1 cellular context compared by ENCODE assay signal in the genomic region with DNA sequence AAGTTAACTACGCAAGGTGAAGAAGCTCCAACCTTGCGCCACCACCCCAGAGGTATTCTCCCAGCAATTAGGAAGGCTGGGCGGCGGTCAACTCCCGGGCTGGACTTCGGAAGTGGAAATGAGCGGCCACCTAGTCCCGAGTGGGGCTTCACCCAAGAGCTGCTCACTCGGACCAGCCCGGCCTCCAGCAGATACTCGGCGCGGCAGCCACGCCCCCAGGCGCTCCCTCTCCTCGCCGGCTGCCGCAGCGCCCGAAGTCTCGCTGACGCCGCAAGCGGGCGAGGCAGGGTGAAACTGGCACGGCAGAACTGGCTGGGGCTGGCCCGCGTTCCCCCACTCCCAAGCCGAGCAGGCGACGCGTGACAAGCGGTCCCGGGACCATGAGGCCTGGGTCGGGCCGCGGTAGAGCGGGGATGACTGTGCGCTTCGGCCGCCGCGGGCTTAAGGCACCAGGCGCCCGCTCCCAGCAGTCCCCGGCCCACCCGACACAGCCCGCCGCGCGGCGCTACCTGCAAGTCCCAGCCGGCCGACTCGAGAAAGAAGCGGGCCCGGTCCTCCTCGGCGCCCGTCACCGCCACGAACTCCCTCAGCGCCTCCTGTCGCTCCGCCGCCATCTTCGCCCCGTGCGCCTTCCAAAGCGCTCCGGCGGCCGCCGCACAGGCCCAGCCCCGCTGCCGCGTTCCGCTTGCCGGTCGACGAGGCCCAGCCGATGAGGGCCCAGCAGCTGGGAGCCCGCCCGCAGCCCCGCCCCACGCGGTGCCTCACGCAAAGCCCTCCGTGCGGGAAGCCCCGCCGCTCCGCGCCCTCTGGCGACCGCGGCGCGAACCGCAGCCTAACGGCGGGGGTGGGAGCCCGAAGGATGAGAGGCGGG.
TF ChIP-seq lines count a peak whose summit lies in the region.

A gene (minus strand): TSS at position 639 of the 871 bp plus-strand sequence. CDS start 25 bp downstream, at position 614.

TF ChIP-seq in K562, 482 proteins besides CTCF, POLR2A, EP300 and RAD21 (continued from another document and continues in another):
- TF ChIP-seq RBM34 (IDR thresholded peaks at IDR 0.05; ENCODE audit: borderline replicate concordance, insufficient read depth, low read length), result peak; percentile 72; the same call in 1 of the 2 replicates
- TF ChIP-seq SIN3A (IDR thresholded peaks at IDR 0.05; ENCODE audit: borderline replicate concordance in 2 of 2, control insufficient read depth in 1 of 2, low read depth in 2 of 2, low read length in 2 of 2), result peak; percentile 43 to 71; a peak in 2 of 4 replicates
- TF ChIP-seq BHLHE40 (IDR thresholded peaks at IDR 0.05; ENCODE audit: low read length), result no peak; the same call in 1 of the 2 replicates
- peak; percentile 65; the same call in 1 of the 2 replicates for TF ChIP-seq ATF7 (IDR thresholded peaks at IDR 0.05)
- peak; percentile 93 for TF ChIP-seq GABPA (tag; conservative IDR thresholded peaks at IDR 0.05; ENCODE audit: low read depth)
- peak; percentile 77; the same call in 1 of the 2 replicates for TF ChIP-seq NCOA1 (IDR thresholded peaks at IDR 0.05; ENCODE audit: low read depth)
- TF ChIP-seq, protein P1, sequence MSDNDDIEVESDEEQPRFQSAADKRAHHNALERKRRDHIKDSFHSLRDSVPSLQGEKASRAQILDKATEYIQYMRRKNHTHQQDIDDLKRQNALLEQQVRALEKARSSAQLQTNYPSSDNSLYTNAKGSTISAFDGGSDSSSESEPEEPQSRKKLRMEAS (CRISPR knock-in tag; IDR thresholded peaks at IDR 0.05), result peak; percentile 76
- no peak for TF ChIP-seq ZNF57 (CRISPR knock-in tag; IDR thresholded peaks at IDR 0.05)
- TF ChIP-seq POLR2AphosphoS5 (IDR thresholded peaks at IDR 0.05; ENCODE audit: control insufficient read depth, insufficient read depth, low read depth, low read length), result peak; percentile 55; the same call in 1 of the 2 replicates
- TF ChIP-seq, protein P2, sequence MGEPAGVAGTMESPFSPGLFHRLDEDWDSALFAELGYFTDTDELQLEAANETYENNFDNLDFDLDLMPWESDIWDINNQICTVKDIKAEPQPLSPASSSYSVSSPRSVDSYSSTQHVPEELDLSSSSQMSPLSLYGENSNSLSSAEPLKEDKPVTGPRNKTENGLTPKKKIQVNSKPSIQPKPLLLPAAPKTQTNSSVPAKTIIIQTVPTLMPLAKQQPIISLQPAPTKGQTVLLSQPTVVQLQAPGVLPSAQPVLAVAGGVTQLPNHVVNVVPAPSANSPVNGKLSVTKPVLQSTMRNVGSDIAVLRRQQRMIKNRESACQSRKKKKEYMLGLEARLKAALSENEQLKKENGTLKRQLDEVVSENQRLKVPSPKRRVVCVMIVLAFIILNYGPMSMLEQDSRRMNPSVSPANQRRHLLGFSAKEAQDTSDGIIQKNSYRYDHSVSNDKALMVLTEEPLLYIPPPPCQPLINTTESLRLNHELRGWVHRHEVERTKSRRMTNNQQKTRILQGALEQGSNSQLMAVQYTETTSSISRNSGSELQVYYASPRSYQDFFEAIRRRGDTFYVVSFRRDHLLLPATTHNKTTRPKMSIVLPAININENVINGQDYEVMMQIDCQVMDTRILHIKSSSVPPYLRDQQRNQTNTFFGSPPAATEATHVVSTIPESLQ (CRISPR knock-in tag; IDR thresholded peaks at IDR 0.05), result 0 out of 2 replicates have a peak, but pooled peaks have one; percentile 63
- TF ChIP-seq, protein P3, sequence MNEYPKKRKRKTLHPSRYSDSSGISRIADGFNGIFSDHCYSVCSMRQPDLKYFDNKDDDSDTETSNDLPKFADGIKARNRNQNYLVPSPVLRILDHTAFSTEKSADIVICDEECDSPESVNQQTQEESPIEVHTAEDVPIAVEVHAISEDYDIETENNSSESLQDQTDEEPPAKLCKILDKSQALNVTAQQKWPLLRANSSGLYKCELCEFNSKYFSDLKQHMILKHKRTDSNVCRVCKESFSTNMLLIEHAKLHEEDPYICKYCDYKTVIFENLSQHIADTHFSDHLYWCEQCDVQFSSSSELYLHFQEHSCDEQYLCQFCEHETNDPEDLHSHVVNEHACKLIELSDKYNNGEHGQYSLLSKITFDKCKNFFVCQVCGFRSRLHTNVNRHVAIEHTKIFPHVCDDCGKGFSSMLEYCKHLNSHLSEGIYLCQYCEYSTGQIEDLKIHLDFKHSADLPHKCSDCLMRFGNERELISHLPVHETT (CRISPR knock-in tag; conservative IDR thresholded peaks at IDR 0.05 in 1 of 2, IDR thresholded peaks at IDR 0.05 in 1 of 2), result peak in 1 of 2 experiments; percentile 83; a peak in 2 of 4 replicates
- peak; percentile 51; the same call in 1 of the 2 replicates for TF ChIP-seq PML (IDR thresholded peaks at IDR 0.05; ENCODE audit: low read length)
- TF ChIP-seq GABPB1 (CRISPR knock-in tag; IDR thresholded peaks at IDR 0.05), result peak; percentile 97
- peak; percentile 67 for TF ChIP-seq HNRNPLL (IDR thresholded peaks at IDR 0.05; ENCODE audit: low read depth, low read length, poor library complexity, severe bottlenecking)
- TF ChIP-seq, protein P4, sequence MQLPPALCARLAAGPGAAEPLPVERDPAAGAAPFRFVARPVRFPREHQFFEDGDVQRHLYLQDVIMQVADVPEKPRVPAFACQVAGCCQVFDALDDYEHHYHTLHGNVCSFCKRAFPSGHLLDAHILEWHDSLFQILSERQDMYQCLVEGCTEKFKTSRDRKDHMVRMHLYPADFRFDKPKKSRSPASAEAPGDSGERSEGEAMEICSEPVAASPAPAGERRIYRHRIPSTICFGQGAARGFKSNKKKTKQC (CRISPR knock-in tag; IDR thresholded peaks at IDR 0.05), result peak; percentile 65
- no peak for TF ChIP-seq CBX3 (IDR thresholded peaks at IDR 0.05; ENCODE audit: borderline replicate concordance in 1 of 2, low read length in 2 of 2)
- no peak for TF ChIP-seq KLF6 (CRISPR knock-in tag; IDR thresholded peaks at IDR 0.05; ENCODE audit: borderline replicate concordance)
- peak; percentile 85; the same call in 1 of the 2 replicates for TF ChIP-seq MED1 (CRISPR knock-in tag; IDR thresholded peaks at IDR 0.05; ENCODE audit: borderline replicate concordance)
- peak; percentile 96 for TF ChIP-seq ZBTB1 (CRISPR knock-in tag; IDR thresholded peaks at IDR 0.05; ENCODE audit: borderline replicate concordance, low read depth)
- TF ChIP-seq, protein P5, sequence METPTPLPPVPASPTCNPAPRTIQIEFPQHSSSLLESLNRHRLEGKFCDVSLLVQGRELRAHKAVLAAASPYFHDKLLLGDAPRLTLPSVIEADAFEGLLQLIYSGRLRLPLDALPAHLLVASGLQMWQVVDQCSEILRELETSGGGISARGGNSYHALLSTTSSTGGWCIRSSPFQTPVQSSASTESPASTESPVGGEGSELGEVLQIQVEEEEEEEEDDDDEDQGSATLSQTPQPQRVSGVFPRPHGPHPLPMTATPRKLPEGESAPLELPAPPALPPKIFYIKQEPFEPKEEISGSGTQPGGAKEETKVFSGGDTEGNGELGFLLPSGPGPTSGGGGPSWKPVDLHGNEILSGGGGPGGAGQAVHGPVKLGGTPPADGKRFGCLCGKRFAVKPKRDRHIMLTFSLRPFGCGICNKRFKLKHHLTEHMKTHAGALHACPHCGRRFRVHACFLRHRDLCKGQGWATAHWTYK (CRISPR knock-in tag; IDR thresholded peaks at IDR 0.05), result peak; percentile 55; the same call in 1 of the 2 replicates
- TF ChIP-seq, protein P6, sequence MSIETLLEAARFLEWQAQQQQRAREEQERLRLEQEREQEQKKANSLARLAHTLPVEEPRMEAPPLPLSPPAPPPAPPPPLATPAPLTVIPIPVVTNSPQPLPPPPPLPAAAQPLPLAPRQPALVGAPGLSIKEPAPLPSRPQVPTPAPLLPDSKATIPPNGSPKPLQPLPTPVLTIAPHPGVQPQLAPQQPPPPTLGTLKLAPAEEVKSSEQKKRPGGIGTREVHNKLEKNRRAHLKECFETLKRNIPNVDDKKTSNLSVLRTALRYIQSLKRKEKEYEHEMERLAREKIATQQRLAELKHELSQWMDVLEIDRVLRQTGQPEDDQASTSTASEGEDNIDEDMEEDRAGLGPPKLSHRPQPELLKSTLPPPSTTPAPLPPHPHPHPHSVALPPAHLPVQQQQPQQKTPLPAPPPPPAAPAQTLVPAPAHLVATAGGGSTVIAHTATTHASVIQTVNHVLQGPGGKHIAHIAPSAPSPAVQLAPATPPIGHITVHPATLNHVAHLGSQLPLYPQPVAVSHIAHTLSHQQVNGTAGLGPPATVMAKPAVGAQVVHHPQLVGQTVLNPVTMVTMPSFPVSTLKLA (conservative IDR thresholded peaks at IDR 0.05), result peak in 1 of 2 experiments; percentile 75; a peak in 2 of 4 replicates
- TF ChIP-seq NFIC (IDR thresholded peaks at IDR 0.05), result peak; percentile 37; the same call in 1 of the 2 replicates
- TF ChIP-seq ZNF780A (CRISPR knock-in tag; IDR thresholded peaks at IDR 0.05), result no peak
- TF ChIP-seq SREBF1 (IDR thresholded peaks at IDR 0.05; ENCODE audit: borderline replicate concordance, low read depth, low read length), result no peak
- TF ChIP-seq, protein P7, sequence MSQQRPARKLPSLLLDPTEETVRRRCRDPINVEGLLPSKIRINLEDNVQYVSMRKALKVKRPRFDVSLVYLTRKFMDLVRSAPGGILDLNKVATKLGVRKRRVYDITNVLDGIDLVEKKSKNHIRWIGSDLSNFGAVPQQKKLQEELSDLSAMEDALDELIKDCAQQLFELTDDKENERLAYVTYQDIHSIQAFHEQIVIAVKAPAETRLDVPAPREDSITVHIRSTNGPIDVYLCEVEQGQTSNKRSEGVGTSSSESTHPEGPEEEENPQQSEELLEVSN (IDR thresholded peaks at IDR 0.05; ENCODE audit: borderline replicate concordance in 1 of 2, extremely low read depth in 1 of 2, insufficient read depth in 1 of 2, insufficient read length in 1 of 2, low read depth in 1 of 2, low read length in 1 of 2, poor library complexity in 1 of 2, severe bottlenecking in 1 of 2), result peak; percentile 28 to 48
- peak; percentile 94 for TF ChIP-seq C11orf30 (IDR thresholded peaks at IDR 0.05; ENCODE audit: low read depth)
- peak; percentile 67; the same call in 1 of the 2 replicates for TF ChIP-seq ILF3 (IDR thresholded peaks at IDR 0.05; ENCODE audit: borderline replicate concordance)
- no peak for TF ChIP-seq ZNF384 (IDR thresholded peaks at IDR 0.05; ENCODE audit: low read depth, low read length)
- no peak for TF ChIP-seq PTTG1 (tag; IDR thresholded peaks at IDR 0.05; ENCODE audit: low read depth)
- TF ChIP-seq NCOA6 (IDR thresholded peaks at IDR 0.05), result peak; percentile 38; the same call in 1 of the 2 replicates
- peak; percentile 40; the same call in 1 of the 2 replicates for TF ChIP-seq NCOR1 (IDR thresholded peaks at IDR 0.05)
- TF ChIP-seq BRD4 (IDR thresholded peaks at IDR 0.05), result no peak
- peak; percentile 82; the same call in 1 of the 2 replicates for TF ChIP-seq CTBP1 (IDR thresholded peaks at IDR 0.05; ENCODE audit: borderline replicate concordance)
- TF ChIP-seq GATAD2B (IDR thresholded peaks at IDR 0.05; ENCODE audit: borderline replicate concordance), result peak; percentile 87
- TF ChIP-seq, protein P8, sequence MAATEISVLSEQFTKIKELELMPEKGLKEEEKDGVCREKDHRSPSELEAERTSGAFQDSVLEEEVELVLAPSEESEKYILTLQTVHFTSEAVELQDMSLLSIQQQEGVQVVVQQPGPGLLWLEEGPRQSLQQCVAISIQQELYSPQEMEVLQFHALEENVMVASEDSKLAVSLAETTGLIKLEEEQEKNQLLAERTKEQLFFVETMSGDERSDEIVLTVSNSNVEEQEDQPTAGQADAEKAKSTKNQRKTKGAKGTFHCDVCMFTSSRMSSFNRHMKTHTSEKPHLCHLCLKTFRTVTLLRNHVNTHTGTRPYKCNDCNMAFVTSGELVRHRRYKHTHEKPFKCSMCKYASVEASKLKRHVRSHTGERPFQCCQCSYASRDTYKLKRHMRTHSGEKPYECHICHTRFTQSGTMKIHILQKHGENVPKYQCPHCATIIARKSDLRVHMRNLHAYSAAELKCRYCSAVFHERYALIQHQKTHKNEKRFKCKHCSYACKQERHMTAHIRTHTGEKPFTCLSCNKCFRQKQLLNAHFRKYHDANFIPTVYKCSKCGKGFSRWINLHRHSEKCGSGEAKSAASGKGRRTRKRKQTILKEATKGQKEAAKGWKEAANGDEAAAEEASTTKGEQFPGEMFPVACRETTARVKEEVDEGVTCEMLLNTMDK (IDR thresholded peaks at IDR 0.05; ENCODE audit: borderline replicate concordance, insufficient read depth, low read depth, low read length, poor library complexity, severe bottlenecking), result peak; percentile 59
